Comparison of ENCODE assay signal across 12 cellular contexts in genomic region chr11:67435727-67436458, GRCh38. TPM values are rescaled to one million over a fixed set of nuclear protein-coding genes. Genes with fewer than 3 reads are reported as not detected.
DNase-seq lines count a peak whose midpoint lies in the region; ATAC-seq and TF ChIP-seq lines count a peak whose summit lies in the region.
"Had no signal": no experiment of that assay in that cellular context is flagged by ENCODE, and none has a peak within 500 bp of the region (broad histone marks: within the 10 kb centered on the region; RNA-seq: fewer than 3 reads in every experiment).

No MANE protein-coding gene starts in this region.

- no peak for ATAC-seq in CD4-positive, CD25-positive, alpha-beta regulatory T cell (ENCODE audit: low read depth in 2 of 2)
- ATAC-seq in GM23338: no peak; the same call in 2 of the 3 replicates
- ATAC-seq in mucosa of descending colon: peak; percentile 1
- ATAC-seq in GM19328 (IDR thresholded peaks at IDR 0.05; ENCODE audit: unreplicated experiment): no peak

- no peaks in the 10 kb centered on the region for H4K20me1 ChIP-seq in GM23338 (replicated peaks; ENCODE audit: insufficient read depth)

- no peak for DNase-seq in CD4-positive, CD25-positive, alpha-beta regulatory T cell
- DNase-seq in GM23338 (ENCODE audit: low spot score) (no peak), mucosa of descending colon (no peak), NCI-H748 treated with DMSO at 0.1 percent for 48 hours (lab: John Stamatoyannopoulos, UW) (no peak), NAMALWA (ENCODE audit: low spot score) (no peak), T1000 (lab: John Stamatoyannopoulos, UW) (no peak)
- DNase-seq in activated T-helper 1 cell treated with anti-CD3 and anti-CD28 coated beads, Interleukin-12 subunit alpha, Interleukin-12 subunit beta, Interleukin-2, Interleukin-4 antibody, amounts not matched to agents 30 ng/mL and 10 ng/mL and 1 ng/mL, durations not matched to agents 14 hours and 24 hours and 36 hours (ENCODE audit: low spot score): no peak
- DNase-seq: DMS153, SHP77 treated with DMSO at 0.1 percent for 48 hours, thyroid gland had no signal

- H3K36me3 Mint-ChIP-seq in CD4-positive, CD25-positive, alpha-beta regulatory T cell: peaks cover 10% of the 10 kb centered on the region
- peaks cover 33% of the 10 kb centered on the region for H3K36me3 Mint-ChIP-seq in GM23338 (ENCODE audit: low read depth)
- H3K36me3 Mint-ChIP-seq in activated T-helper 1 cell treated with anti-CD3 and anti-CD28 coated beads, Interleukin-12 subunit alpha, Interleukin-12 subunit beta, Interleukin-2, Interleukin-4 antibody, amounts not matched to agents 30 ng/mL and 10 ng/mL and 1 ng/mL, durations not matched to agents 14 hours and 24 hours and 36 hours (ENCODE audit: low read depth): peaks cover 33% of the 10 kb centered on the region

- H3K4me3 Mint-ChIP-seq in CD4-positive, CD25-positive, alpha-beta regulatory T cell: peak overlapping the region; percentile 97 to 99 (median 98)
- H3K4me3 Mint-ChIP-seq in GM23338: no peak overlapping the region
- H3K4me3 Mint-ChIP-seq in activated T-helper 1 cell treated with anti-CD3 and anti-CD28 coated beads, Interleukin-12 subunit alpha, Interleukin-12 subunit beta, Interleukin-2, Interleukin-4 antibody, amounts not matched to agents 30 ng/mL and 10 ng/mL and 1 ng/mL, durations not matched to agents 14 hours and 24 hours and 36 hours: peak overlapping the region; percentile 90

- H3K27me3 ChIP-seq in CD4-positive, CD25-positive, alpha-beta regulatory T cell (ENCODE audit: control insufficient read depth, insufficient read depth, low read length): no peaks in the 10 kb centered on the region
- no peaks in the 10 kb centered on the region for H3K27me3 ChIP-seq in GM23338 (ENCODE audit: insufficient read depth)
- H3K27me3 ChIP-seq: thyroid gland had no signal

- peaks cover 20% of the 10 kb centered on the region for H3K36me3 ChIP-seq in CD4-positive, CD25-positive, alpha-beta regulatory T cell (ENCODE audit: control insufficient read depth, insufficient read depth, low read length)
- H3K36me3 ChIP-seq in GM23338 (ENCODE audit: insufficient read depth): 0 out of 2 replicates have a peak, but pooled peaks cover 3% of the 10 kb centered on the region
- H3K36me3 ChIP-seq in mucosa of descending colon (ENCODE audit: low read depth): no peaks in the 10 kb centered on the region

- TF ChIP-seq CTCF in GM23338 (conservative IDR thresholded peaks at IDR 0.05; ENCODE audit: low read depth in 2 of 2) (no peak), mucosa of descending colon (IDR thresholded peaks at IDR 0.05) (no peak)

- peak overlapping the region in 2 of 3 donors; percentile 82 to 92 for H3K27ac Mint-ChIP-seq in CD4-positive, CD25-positive, alpha-beta regulatory T cell
- H3K27ac Mint-ChIP-seq in GM23338: peak overlapping the region; percentile 94
- H3K27ac Mint-ChIP-seq in activated T-helper 1 cell treated with anti-CD3 and anti-CD28 coated beads, Interleukin-12 subunit alpha, Interleukin-12 subunit beta, Interleukin-2, Interleukin-4 antibody, amounts not matched to agents 30 ng/mL and 10 ng/mL and 1 ng/mL, durations not matched to agents 14 hours and 24 hours and 36 hours: peak overlapping the region; percentile 92

- no peak overlapping the region for H2AFZ ChIP-seq in GM23338

- no peaks in the 10 kb centered on the region for H3K9me2 ChIP-seq in GM23338 (ENCODE audit: insufficient read depth)

- no peaks in the 10 kb centered on the region for H3K9me3 Mint-ChIP-seq in CD4-positive, CD25-positive, alpha-beta regulatory T cell
- H3K9me3 Mint-ChIP-seq in GM23338: no peaks in the 10 kb centered on the region; the same call in 2 of the 3 replicates
- no peaks in the 10 kb centered on the region for H3K9me3 Mint-ChIP-seq in activated T-helper 1 cell treated with anti-CD3 and anti-CD28 coated beads, Interleukin-12 subunit alpha, Interleukin-12 subunit beta, Interleukin-2, Interleukin-4 antibody, amounts not matched to agents 30 ng/mL and 10 ng/mL and 1 ng/mL, durations not matched to agents 14 hours and 24 hours and 36 hours

- H3K9me3 ChIP-seq in CD4-positive, CD25-positive, alpha-beta regulatory T cell (ENCODE audit: control insufficient read depth in 2 of 2, low read length in 2 of 2): no peaks in the 10 kb centered on the region
- H3K9me3 ChIP-seq in mucosa of descending colon: no peaks in the 10 kb centered on the region
- H3K9me3 ChIP-seq: thyroid gland had no signal

- peak overlapping the region; percentile 32; the same call in 1 of the 2 replicates for H3K4me2 ChIP-seq in GM23338

- no peaks in the 10 kb centered on the region for H3K79me2 ChIP-seq in GM23338 (replicated peaks; ENCODE audit: insufficient read depth)

- H3K27ac ChIP-seq in CD4-positive, CD25-positive, alpha-beta regulatory T cell (ENCODE audit: insufficient read depth, low read length, poor library complexity, severe bottlenecking): peak overlapping the region; percentile 94
- H3K27ac ChIP-seq in GM23338 (ENCODE audit: low read depth): peak overlapping the region; percentile 88
- H3K27ac ChIP-seq: thyroid gland had no signal

- intact Hi-C loops in activated T-helper 1 cell treated with anti-CD3 and anti-CD28 coated beads, Interleukin-12 subunit alpha, Interleukin-12 subunit beta, Interleukin-2, Interleukin-4 antibody, amounts not matched to agents 30 ng/mL and 10 ng/mL and 1 ng/mL, durations not matched to agents 14 hours and 24 hours and 36 hours (cut with micrococcal nuclease): loop anchor here (1.0 to 2.0 kb wide), 2 partner anchors 8 to 51 kb away; partner anchors contain the start of gene RPS6KB2
- intact Hi-C loops in mucosa of descending colon (cut with DNase I, micrococcal nuclease): no loop called here

- H3F3A ChIP-seq in GM23338 (replicated peaks; ENCODE audit: low read depth): 0 out of 2 replicates have a peak, but pooled peaks cover 12% of the 10 kb centered on the region

- no peaks in the 10 kb centered on the region for H3K27me3 Mint-ChIP-seq in CD4-positive, CD25-positive, alpha-beta regulatory T cell
- peaks cover 13% of the 10 kb centered on the region for H3K27me3 Mint-ChIP-seq in GM23338 (ENCODE audit: insufficient read depth, low read depth, poor library complexity)
- no peaks in the 10 kb centered on the region for H3K27me3 Mint-ChIP-seq in activated T-helper 1 cell treated with anti-CD3 and anti-CD28 coated beads, Interleukin-12 subunit alpha, Interleukin-12 subunit beta, Interleukin-2, Interleukin-4 antibody, amounts not matched to agents 30 ng/mL and 10 ng/mL and 1 ng/mL, durations not matched to agents 14 hours and 24 hours and 36 hours (ENCODE audit: insufficient read depth)

- H3K4me1 ChIP-seq in CD4-positive, CD25-positive, alpha-beta regulatory T cell (ENCODE audit: control insufficient read depth, insufficient read depth, low read length, poor library complexity, severe bottlenecking): peaks cover 81% of the 10 kb centered on the region
- H3K4me1 ChIP-seq in GM23338 (ENCODE audit: insufficient read depth) (peaks cover 14% of the 10 kb centered on the region), mucosa of descending colon (ENCODE audit: low read depth) (peaks cover 14% of the 10 kb centered on the region)

- H3K4me1 Mint-ChIP-seq in CD4-positive, CD25-positive, alpha-beta regulatory T cell: peaks cover 0 to 79% (median 31%) of the 10 kb centered on the region in 4 donors
- peaks cover 23% of the 10 kb centered on the region for H3K4me1 Mint-ChIP-seq in GM23338
- peaks cover 36% of the 10 kb centered on the region for H3K4me1 Mint-ChIP-seq in activated T-helper 1 cell treated with anti-CD3 and anti-CD28 coated beads, Interleukin-12 subunit alpha, Interleukin-12 subunit beta, Interleukin-2, Interleukin-4 antibody, amounts not matched to agents 30 ng/mL and 10 ng/mL and 1 ng/mL, durations not matched to agents 14 hours and 24 hours and 36 hours (ENCODE audit: low read depth)

- H3K4me3 ChIP-seq in CD4-positive, CD25-positive, alpha-beta regulatory T cell (ENCODE audit: low read depth, low read length): peak overlapping the region; percentile 90
- H3K4me3 ChIP-seq in GM23338 (no peak overlapping the region), mucosa of descending colon (no peak overlapping the region)
- H3K4me3 ChIP-seq: thyroid gland had no signal

RNA-seq across cellular contexts. Expression of gene PTPRCAP, which starts 1.6 kb away (rescaled TPM):
- 291 TPM for total RNA-seq in CD4-positive, CD25-positive, alpha-beta regulatory T cell
- 1,000 to 10,000 TPM in 1 of 4 donors, 100 to 1,000 TPM in 3; 829 to 1,084 (median 978) TPM for polyA plus RNA-seq in CD4-positive, CD25-positive, alpha-beta regulatory T cell
- total RNA-seq in GM23338 (2014; rRNA removed; shearing (Covaris generic)): 0.85 and 3.5 TPM in 2 replicates
- polyA plus RNA-seq in GM23338 (2016; fragmentation: Nextera tagmentation; extraction: Ambion mirVana): 2.7 and 3.3 TPM in 2 replicates
- 108 and 109 TPM in 2 replicates for total RNA-seq in activated T-helper 1 cell treated with anti-CD3 and anti-CD28 coated beads, Interleukin-12 subunit alpha, Interleukin-12 subunit beta, Interleukin-2, Interleukin-4 antibody, amounts not matched to agents 30 ng/mL and 10 ng/mL and 1 ng/mL, durations not matched to agents 14 hours and 24 hours and 36 hours
- total RNA-seq in mucosa of descending colon: 10 to 100 TPM in 2 of 3 donors, 1 to 10 TPM in 1; 7.2 to 13.6 (median 10.0) TPM
- total RNA-seq: endothelial cell of umbilical vein had no signal

RNA-seq across cellular contexts. Expression of gene CORO1B, which starts 7.4 kb away (rescaled TPM):
- total RNA-seq in CD4-positive, CD25-positive, alpha-beta regulatory T cell: 70.5 TPM
- polyA plus RNA-seq in CD4-positive, CD25-positive, alpha-beta regulatory T cell: 100 to 1,000 TPM in 1 of 4 donors, 10 to 100 TPM in 3; 46.8 to 109 (median 72.8) TPM
- 77.5 and 91.1 TPM in 2 replicates for total RNA-seq in GM23338 (2014; rRNA removed; shearing (Covaris generic))
- polyA plus RNA-seq in GM23338 (2016; fragmentation: Nextera tagmentation; extraction: Ambion mirVana): 61.5 and 69.5 TPM in 2 replicates
- 222 and 225 TPM in 2 replicates for total RNA-seq in activated T-helper 1 cell treated with anti-CD3 and anti-CD28 coated beads, Interleukin-12 subunit alpha, Interleukin-12 subunit beta, Interleukin-2, Interleukin-4 antibody, amounts not matched to agents 30 ng/mL and 10 ng/mL and 1 ng/mL, durations not matched to agents 14 hours and 24 hours and 36 hours
- 100 to 1,000 TPM; 133 to 240 (median 184) TPM for total RNA-seq in mucosa of descending colon

RNA-seq across cellular contexts. Expression of gene RPS6KB2, which starts 7.6 kb away (rescaled TPM):
- total RNA-seq in CD4-positive, CD25-positive, alpha-beta regulatory T cell: 66.0 TPM
- polyA plus RNA-seq in CD4-positive, CD25-positive, alpha-beta regulatory T cell: 10 to 100 TPM; 44.4 to 61.5 (median 50.3) TPM
- 41.3 and 48.2 TPM in 2 replicates for total RNA-seq in GM23338 (2014; rRNA removed; shearing (Covaris generic))
- polyA plus RNA-seq in GM23338 (2016; fragmentation: Nextera tagmentation; extraction: Ambion mirVana): 27.7 and 29.5 TPM in 2 replicates
- 84.1 and 86.2 TPM in 2 replicates for total RNA-seq in activated T-helper 1 cell treated with anti-CD3 and anti-CD28 coated beads, Interleukin-12 subunit alpha, Interleukin-12 subunit beta, Interleukin-2, Interleukin-4 antibody, amounts not matched to agents 30 ng/mL and 10 ng/mL and 1 ng/mL, durations not matched to agents 14 hours and 24 hours and 36 hours
- total RNA-seq in mucosa of descending colon: 10 to 100 TPM; 43.1 to 51.6 (median 45.4) TPM

RNA-seq across cellular contexts. Expression of gene GPR152, which starts 16.6 kb away (rescaled TPM):
- total RNA-seq in CD4-positive, CD25-positive, alpha-beta regulatory T cell: not detected
- under 1 TPM; 0.13 to 0.84 (median 0.35) TPM for polyA plus RNA-seq in CD4-positive, CD25-positive, alpha-beta regulatory T cell
- not detected in 2 replicates for total RNA-seq in GM23338 (2014; rRNA removed; shearing (Covaris generic))
- polyA plus RNA-seq in GM23338 (2016; fragmentation: Nextera tagmentation; extraction: Ambion mirVana): not detected in 2 replicates
- not detected in 2 replicates for total RNA-seq in activated T-helper 1 cell treated with anti-CD3 and anti-CD28 coated beads, Interleukin-12 subunit alpha, Interleukin-12 subunit beta, Interleukin-2, Interleukin-4 antibody, amounts not matched to agents 30 ng/mL and 10 ng/mL and 1 ng/mL, durations not matched to agents 14 hours and 24 hours and 36 hours
- total RNA-seq in mucosa of descending colon: not detected
- total RNA-seq: endothelial cell of umbilical vein, thyroid gland had no signal
- polyA plus RNA-seq: endothelial cell of umbilical vein had no signal

RNA-seq across cellular contexts. Expression of gene CABP4, which starts 19.3 kb away (rescaled TPM):
- 13.2 TPM for total RNA-seq in CD4-positive, CD25-positive, alpha-beta regulatory T cell
- polyA plus RNA-seq in CD4-positive, CD25-positive, alpha-beta regulatory T cell: 1 to 10 TPM in 1 of 4 donors, under 1 TPM in 3; 0.57 to 1.2 (median 0.92) TPM
- 0.28 TPM in 1 of 2 replicates, not detected in the other for total RNA-seq in GM23338 (2014; rRNA removed; shearing (Covaris generic))
- not detected in 2 replicates for polyA plus RNA-seq in GM23338 (2016; fragmentation: Nextera tagmentation; extraction: Ambion mirVana)
- 0.86 and 0.96 TPM in 2 replicates for total RNA-seq in activated T-helper 1 cell treated with anti-CD3 and anti-CD28 coated beads, Interleukin-12 subunit alpha, Interleukin-12 subunit beta, Interleukin-2, Interleukin-4 antibody, amounts not matched to agents 30 ng/mL and 10 ng/mL and 1 ng/mL, durations not matched to agents 14 hours and 24 hours and 36 hours
- total RNA-seq in mucosa of descending colon: 1 to 10 TPM in 2 of 3 donors, under 1 TPM in 1; 0.95 to 1.9 (median 1.2) TPM
